25 cellular contexts compared by ENCODE assay signal in genomic region chr6:77326711-77327110, GRCh38.
"Had no signal": no experiment of that assay in that cellular context is flagged by ENCODE, and none has a peak within 500 bp of the region (broad histone marks: within the 10 kb centered on the region; RNA-seq: fewer than 3 reads in every experiment).

No MANE protein-coding gene starts in this region.

- H3K9ac ChIP-seq: SK-N-SH had no signal

- H3K27ac Mint-ChIP-seq: T-cell had no signal

- FAIRE-seq: HTR-8/SVneo, RCC 7860 had no signal

- H3K4me2 ChIP-seq: SK-N-SH had no signal

- H3K27ac ChIP-seq: HL-60, RWPE1 had no signal

- H3K9me3 ChIP-seq: MG63, SK-N-SH had no signal

- ATAC-seq: T-cell had no signal

- H3K27me3 ChIP-seq: MG63 had no signal

- H3K4me3 ChIP-seq: MG63 had no signal

- H3K36me3 ChIP-seq: MG63 had no signal

- H3K4me3 Mint-ChIP-seq: T-cell had no signal

- H3K4me1 Mint-ChIP-seq: T-cell had no signal

- H3K36me3 Mint-ChIP-seq: T-cell had no signal

- DNase-seq: KBM-7, MG63, NCI-H1092, NCI-H1105 treated with DMSO at 0.1 percent for 48 hours, NCI-H1417 treated with DMSO at 0.1 percent for 48 hours, NCI-H146, NCI-H1694 treated with DMSO at 0.1 percent for 48 hours, NCI-H1930, NCI-H2081, NCI-H2107, NCI-H2171, NCI-H226, NCI-H446, NCI-H510A, NCI-H524 treated with DMSO at 0.1 percent for 48 hours, NCI-H69, NCI-H774, SHP77, SK-N-SH, SW 1271, T-cell had no signal

- H3K27me3 Mint-ChIP-seq: T-cell had no signal
